In genomic region chr1:223016890-223017289, GRCh38 we compare ENCODE assay signal across 18 cellular contexts.
DNase-seq lines count a peak whose midpoint lies in the region; ATAC-seq and TF ChIP-seq lines count a peak whose summit lies in the region.
"Had no signal": no experiment of that assay in that cellular context is flagged by ENCODE, and none has a peak within 500 bp of the region (broad histone marks: within the 10 kb centered on the region; RNA-seq: fewer than 3 reads in every experiment).

No MANE protein-coding gene starts in this region.

- TF ChIP-seq CTCF in heart right ventricle (IDR thresholded peaks at IDR 0.05): no peak
- no peak for TF ChIP-seq CTCF in endothelial cell (IDR thresholded peaks at IDR 0.05; ENCODE audit: unreplicated experiment)
- TF ChIP-seq CTCF in neural progenitor cell (IDR thresholded peaks at IDR 0.05): no peak
- TF ChIP-seq CTCF in upper lobe of left lung (IDR thresholded peaks at IDR 0.05): no peak
- no peak for TF ChIP-seq CTCF in WERI-Rb-1 (IDR thresholded peaks at IDR 0.05; ENCODE audit: low read depth, low read length)

- H3K27me3 Mint-ChIP-seq in endothelial cell (ENCODE audit: unreplicated experiment): peaks cover 5% of the 10 kb centered on the region
- peaks cover 9% of the 10 kb centered on the region for H3K27me3 Mint-ChIP-seq in neural progenitor cell (ENCODE audit: insufficient read depth, low read depth)

- no peak overlapping the region for H3K9ac ChIP-seq in neural progenitor cell

- peaks cover 11% of the 10 kb centered on the region for H3F3A ChIP-seq in neural progenitor cell (ENCODE audit: low read depth)

- H3K9me3 Mint-ChIP-seq in endothelial cell (ENCODE audit: unreplicated experiment) (no peaks in the 10 kb centered on the region), neural progenitor cell (peaks cover 20% of the 10 kb centered on the region)

- H3K27me3 ChIP-seq in heart right ventricle (no peaks in the 10 kb centered on the region), neural progenitor cell (no peaks in the 10 kb centered on the region), upper lobe of left lung (no peaks in the 10 kb centered on the region), WERI-Rb-1 (ENCODE audit: insufficient read depth, low read depth, severe bottlenecking) (no peaks in the 10 kb centered on the region)

- H3K4me3 ChIP-seq in heart right ventricle (no peak overlapping the region), neural progenitor cell (no peak overlapping the region), upper lobe of left lung (no peak overlapping the region), WERI-Rb-1 (ENCODE audit: low read depth, low read length) (no peak overlapping the region)
- H3K4me3 ChIP-seq: GM12878, MG63 had no signal

- H2AFZ ChIP-seq in neural progenitor cell (replicated peaks): no peak overlapping the region

- H3K4me1 ChIP-seq in heart right ventricle (peaks cover 0 to 43% (median 14%) of the 10 kb centered on the region in 9 donors), neural progenitor cell (peaks cover 10% of the 10 kb centered on the region), upper lobe of left lung (peaks cover 5 to 11% (median 7%) of the 10 kb centered on the region in 4 donors)

- intact Hi-C loops in heart right ventricle (cut with DNase I) (loop anchor here in 2 of 10 donors (10.0 kb wide), 1 partner anchor 58 kb away; no protein-coding TSS in a partner anchor), Right ventricle myocardium superior (cut with DNase I) (no loop called here)

- H3K4me3 Mint-ChIP-seq in endothelial cell (ENCODE audit: unreplicated experiment) (peak overlapping the region; percentile 81), neural progenitor cell (no peak overlapping the region)
- H3K4me3 Mint-ChIP-seq: CD14-positive monocyte had no signal

- H3K4me1 Mint-ChIP-seq in endothelial cell (ENCODE audit: unreplicated experiment) (peaks cover 64% of the 10 kb centered on the region), neural progenitor cell (peaks cover 48% of the 10 kb centered on the region)
- H3K4me1 Mint-ChIP-seq: CD14-positive monocyte had no signal

- WGBS in heart right ventricle, 2 donors: 81 to 86% methylated on average over 6 of the region's 6 CpGs
- WGBS in upper lobe of left lung, 2 donors: 70 to 88% methylated on average over 3 to 6 of the region's 6 CpGs

- H3K9me3 ChIP-seq in heart right ventricle (no peaks in the 10 kb centered on the region), neural progenitor cell (ENCODE audit: low read depth) (no peaks in the 10 kb centered on the region), upper lobe of left lung (no peaks in the 10 kb centered on the region), WERI-Rb-1 (ENCODE audit: severe bottlenecking) (no peaks in the 10 kb centered on the region)
- H3K9me3 ChIP-seq: MG63 had no signal

- no peaks in the 10 kb centered on the region for H4K20me1 ChIP-seq in neural progenitor cell (ENCODE audit: low read depth)

- H3K36me3 Mint-ChIP-seq in endothelial cell (ENCODE audit: low read depth, unreplicated experiment) (peaks cover 55% of the 10 kb centered on the region), neural progenitor cell (peaks cover 2% of the 10 kb centered on the region)
- H3K36me3 Mint-ChIP-seq: CD14-positive monocyte had no signal

- peak overlapping the region; percentile 99 for H3K27ac Mint-ChIP-seq in endothelial cell (ENCODE audit: unreplicated experiment)
- H3K27ac Mint-ChIP-seq in neural progenitor cell: peak overlapping the region; percentile 70
- H3K27ac Mint-ChIP-seq: CD14-positive monocyte had no signal

- H3K79me2 ChIP-seq in neural progenitor cell (ENCODE audit: low read depth): no peaks in the 10 kb centered on the region

- H3K36me3 ChIP-seq in heart right ventricle: no peaks in the 10 kb centered on the region
- no peaks in the 10 kb centered on the region for H3K36me3 ChIP-seq in neural progenitor cell
- no peaks in the 10 kb centered on the region for H3K36me3 ChIP-seq in upper lobe of left lung
- no peaks in the 10 kb centered on the region for H3K36me3 ChIP-seq in WERI-Rb-1
- H3K36me3 ChIP-seq: MG63 had no signal

- no peak for TF ChIP-seq POLR2A in upper lobe of left lung (IDR thresholded peaks at IDR 0.05)

- H3K27ac ChIP-seq in heart right ventricle: peak overlapping the region in 9 of 10 donors; percentile 54 to 85 (median 71)
- no peak overlapping the region for H3K27ac ChIP-seq in neural progenitor cell
- peak overlapping the region; percentile 12 to 82 (median 62) for H3K27ac ChIP-seq in upper lobe of left lung
- H3K27ac ChIP-seq in WERI-Rb-1: no peak overlapping the region

- no peak overlapping the region for H3K4me2 ChIP-seq in neural progenitor cell

- ATAC-seq in heart right ventricle (peak in 4 of 8 donors; percentile 10 to 29 (median 11)), Right ventricle myocardium superior (ENCODE audit: poor library complexity) (no peak), upper lobe of left lung (ENCODE audit: low FRiP score in 2 of 2) (peak in 1 of 2 donors; percentile 15), HG03439 (IDR thresholded peaks at IDR 0.05; ENCODE audit: unreplicated experiment) (no peak)
- ATAC-seq: GM12878 had no signal

- no peak for DNase-seq in heart right ventricle
- no peak for DNase-seq in Right ventricle myocardium superior
- no peak for DNase-seq in endothelial cell (ENCODE audit: low spot score)
- DNase-seq in neural progenitor cell (ENCODE audit: low spot score): no peak
- peak in 1 of 2 donors; percentile 68 for DNase-seq in upper lobe of left lung
- DNase-seq in WERI-Rb-1: no peak
- no peak for DNase-seq in SHP77 treated with DMSO at 0.1 percent for 48 hours (lab: John Stamatoyannopoulos, UW)
- DNase-seq: COR-L47, GOT3, KG1, MG63, NCI-H1092 treated with DMSO at 0.1 percent for 48 hours, NCI-H1694, NCI-H2107, NCI-H526 had no signal

- no peak for TF ChIP-seq EP300 in upper lobe of left lung (IDR thresholded peaks at IDR 0.05)

Comparison
In these comparisons a context has a peak if more than half of its experiments do, and no peak if none do; other contexts are left out.
1. H3K27ac ChIP-seq: peak in heart right ventricle (9 of 10) and upper lobe of left lung (4 of 4); none in neural progenitor cell (single experiment) and WERI-Rb-1 (single experiment).